14 cellular contexts compared by ENCODE assay signal in genomic region chr9:134661791-134662142, GRCh38. TPM values are rescaled to one million over a fixed set of nuclear protein-coding genes. Genes with fewer than 3 reads are reported as not detected.
DNase-seq lines count a peak whose midpoint lies in the region; ATAC-seq and TF ChIP-seq lines count a peak whose summit lies in the region.
"Had no signal": no experiment of that assay in that cellular context is flagged by ENCODE, and none has a peak within 500 bp of the region (broad histone marks: within the 10 kb centered on the region; RNA-seq: fewer than 3 reads in every experiment).

No MANE protein-coding gene starts in this region.

- peaks cover 87% of the 10 kb centered on the region for H3K4me1 Mint-ChIP-seq in osteocyte (ENCODE audit: unreplicated experiment)
- H3K4me1 Mint-ChIP-seq: naive B cell had no signal

- peak overlapping the region; percentile 60 for H3K4me3 Mint-ChIP-seq in osteocyte (ENCODE audit: unreplicated experiment)

- intact Hi-C loops in Right ventricle myocardium superior (cut with DNase I) = no loop called here

- H3K4me1 ChIP-seq in ACC112 (ENCODE audit: control insufficient read depth, insufficient read depth, low read length, unreplicated experiment) (peaks cover 48% of the 10 kb centered on the region), SJSA1 (replicated peaks) (peaks cover 33% of the 10 kb centered on the region), BE2C (peaks cover 4% of the 10 kb centered on the region)

- H3K4me3 ChIP-seq in ACC112 (ENCODE audit: low read depth, low read length) (peak overlapping the region; percentile 47; the same call in 1 of the 2 replicates), SJSA1 (no peak overlapping the region), BE2C (ENCODE audit: low read depth, low read length) (no peak overlapping the region)

- H3K9me3 ChIP-seq in SJSA1 (replicated peaks) = peaks cover 9% of the 10 kb centered on the region; the same call in 1 of the 2 replicates
- H3K9me3 ChIP-seq in BE2C = peaks cover 6% of the 10 kb centered on the region; the same call in 1 of the 2 replicates

- H3K27me3 Mint-ChIP-seq in osteocyte (ENCODE audit: unreplicated experiment) = no peaks in the 10 kb centered on the region

- H3K9me3 Mint-ChIP-seq in osteocyte (ENCODE audit: unreplicated experiment) = no peaks in the 10 kb centered on the region

- ATAC-seq in Right ventricle myocardium superior (ENCODE audit: poor library complexity) = peak; percentile 68
- no peak for ATAC-seq in GM21381 (IDR thresholded peaks at IDR 0.05; ENCODE audit: unreplicated experiment)

- no peak overlapping the region for H2AFZ ChIP-seq in ACC112 (ENCODE audit: low read length, unreplicated experiment)

- H3K27ac ChIP-seq in ACC112 (ENCODE audit: low read depth, low read length) (peak overlapping the region; percentile 92), SJSA1 (peak overlapping the region; percentile 60)

- peaks cover 22% of the 10 kb centered on the region for H3K36me3 Mint-ChIP-seq in osteocyte (ENCODE audit: unreplicated experiment)

- DNase-seq in SJSA1 (ENCODE audit: low read depth in 1 of 2, low spot score in 2 of 2) = no peak
- no peak for DNase-seq in Right ventricle myocardium superior
- DNase-seq in osteocyte (ENCODE audit: extremely low spot score, unreplicated experiment) = no peak
- DNase-seq in BE2C = no peak
- no peak for DNase-seq in mesenteric fat pad (ENCODE audit: low spot score)
- no peak for DNase-seq in T-helper 2 cell
- DNase-seq: anterior cingulate cortex; foreskin melanocyte; naive B cell; NCI-H1105 treated with DMSO at 0.1 percent for 48 hours; stimulated activated naive CD4-positive, alpha-beta T cell treated with Interleukin-2 at 50 U/mL for 16 hours; T-helper 9 cell had no signal

- H3K27ac Mint-ChIP-seq in osteocyte (ENCODE audit: unreplicated experiment) = peak overlapping the region; percentile 95
- H3K27ac Mint-ChIP-seq: naive B cell had no signal

- peaks cover 19% of the 10 kb centered on the region for H3K36me3 ChIP-seq in ACC112 (ENCODE audit: insufficient read depth, low read length)
- H3K36me3 ChIP-seq in SJSA1 = peaks cover 59% of the 10 kb centered on the region
- no peaks in the 10 kb centered on the region for H3K36me3 ChIP-seq in BE2C

- H3K79me2 ChIP-seq in ACC112 (ENCODE audit: control insufficient read depth, insufficient read depth, low read length, unreplicated experiment) = peaks cover 73% of the 10 kb centered on the region

- H3K27me3 ChIP-seq in ACC112 (ENCODE audit: insufficient read depth, low read length) = no peaks in the 10 kb centered on the region
- H3K27me3 ChIP-seq in SJSA1 (replicated peaks) = no peaks in the 10 kb centered on the region
- H3K27me3 ChIP-seq in BE2C = no peaks in the 10 kb centered on the region

- TF ChIP-seq CTCF in osteocyte (IDR thresholded peaks at IDR 0.05) (no peak), BE2C (IDR thresholded peaks at IDR 0.05; ENCODE audit: low read depth, low read length) (no peak)

RNA-seq across cellular contexts. Expression of gene COL5A1, which starts 20.2 kb away (rescaled TPM):
- 148 and 165 TPM in 2 replicates for total RNA-seq in SJSA1 (2014; rRNA removed; shearing (Covaris generic))
- total RNA-seq in Right ventricle myocardium superior (12.7 TPM), osteocyte (1,552 and 1,672 TPM in 2 replicates), mesenteric fat pad (84.7 TPM)
- 2.0 TPM for polyA plus RNA-seq in BE2C (2012; ENCODE audit: insufficient read depth, insufficient read length, low read depth)
